ENCODE assay signal across 27 cellular contexts in the genomic region with DNA sequence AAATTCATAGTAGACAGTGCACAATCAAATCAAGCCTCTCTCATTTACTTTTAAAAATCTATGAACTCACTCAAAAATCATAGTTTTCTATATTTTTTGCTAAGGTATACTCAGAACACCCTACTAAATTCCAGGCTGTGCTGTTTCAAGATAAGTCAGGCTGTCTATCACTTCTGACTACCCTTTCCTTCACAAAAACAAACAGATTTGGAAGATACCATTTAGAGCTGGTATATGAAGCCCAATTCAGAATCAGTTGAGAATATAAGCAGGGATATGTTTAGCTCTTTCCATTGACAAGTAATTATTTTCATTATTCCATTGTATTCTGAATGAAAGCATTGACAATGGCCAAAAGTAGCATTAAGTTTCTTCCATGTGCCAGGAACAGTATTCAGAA. TPM values are rescaled to one million over a fixed set of nuclear protein-coding genes. Genes with fewer than 3 reads are reported as not detected.
"Had no signal": no experiment of that assay in that cellular context is flagged by ENCODE, and none has a peak within 500 bp of the region (broad histone marks: within the 10 kb centered on the region; RNA-seq: fewer than 3 reads in every experiment).

No MANE protein-coding gene starts in this region.

- H3K9me3 ChIP-seq: SJSA1, SK-N-SH had no signal

- H3K9me2 ChIP-seq: SK-N-SH had no signal

- H3K4me2 ChIP-seq: SK-N-SH had no signal

- H3K9ac ChIP-seq: SK-N-SH had no signal

- DNase-seq: activated CD4-positive, alpha-beta T cell treated with anti-CD3 and anti-CD28 coated beads, Interleukin-2, amount 10 ng/mL, durations not matched to agents 24 days and 14 days; activated CD4-positive, alpha-beta T cell treated with anti-CD3 and anti-CD28 coated beads, Interleukin-2, amount 50 U/mL, for 4 hours; activated CD8-positive, alpha-beta T cell treated with anti-CD3 and anti-CD28 coated beads for 36 hours; activated gamma-delta T cell treated with Interleukin-2 at 50 U/mL for 16 hours; activated naive CD4-positive, alpha-beta T cell treated with anti-CD3 and anti-CD28 coated beads for 36 hours; activated T-cell treated with anti-CD3 and anti-CD28 coated beads, Interleukin-2, amount 50 U/mL, for 1 hour; anterior cingulate cortex; brain microvascular endothelial cell; central memory CD4-positive, alpha-beta T cell; NCI-H1105 treated with DMSO at 0.1 percent for 48 hours; NCI-H1436; NCI-H1694; NCI-H1930; NCI-H2081 treated with DMSO at 0.1 percent for 48 hours; NCI-H446 treated with DMSO at 0.1 percent for 48 hours; NCI-H524; NCI-H69; NK-92 treated with Interleukin-12 subunit alpha and Interleukin-12 subunit beta, amount 100 ng/mL, for 24 hours; SHP77 treated with DMSO at 0.1 percent for 48 hours; SK-N-SH had no signal

- H3K36me3 ChIP-seq: brain microvascular endothelial cell, SJSA1 had no signal

- H3K27me3 ChIP-seq: brain microvascular endothelial cell, SJSA1 had no signal

- ATAC-seq: activated CD8-positive, alpha-beta T cell treated with anti-CD3 and anti-CD28 coated beads for 36 hours; activated naive CD4-positive, alpha-beta T cell treated with anti-CD3 and anti-CD28 coated beads, Interleukin-2, amount 50 U/mL, for 72 hours had no signal

- H3K4me3 ChIP-seq: SJSA1 had no signal

RNA-seq across cellular contexts. Expression of a gene that starts 53.1 kb away (rescaled TPM):
- total RNA-seq: activated CD4-positive, alpha-beta T cell treated with anti-CD3 and anti-CD28 coated beads, Interleukin-2, amount 10 ng/mL, durations not matched to agents 24 days and 14 days; activated CD8-positive, alpha-beta memory T cell treated with anti-CD3 and anti-CD28 coated beads for 36 hours; activated CD8-positive, alpha-beta T cell treated with anti-CD3 and anti-CD28 coated beads for 36 hours; activated naive CD4-positive, alpha-beta T cell treated with anti-CD3 and anti-CD28 coated beads for 36 hours; activated naive CD4-positive, alpha-beta T cell treated with anti-CD3 and anti-CD28 coated beads, Interleukin-2, amount 50 U/mL, for 72 hours; activated T-helper 1 cell treated with anti-CD3 and anti-CD28 coated beads, Interleukin-12 subunit alpha, Interleukin-12 subunit beta, Interleukin-2, Interleukin-4 antibody, amounts not matched to agents 30 ng/mL and 10 ng/mL and 1 ng/mL, durations not matched to agents 14 hours and 24 hours and 36 hours; OCI-LY7 had no signal

RNA-seq across cellular contexts. Expression of a gene that starts 59.5 kb away (rescaled TPM):
- total RNA-seq: activated CD4-positive, alpha-beta T cell treated with anti-CD3 and anti-CD28 coated beads, Interleukin-2, amount 10 ng/mL, durations not matched to agents 24 days and 14 days; activated CD8-positive, alpha-beta memory T cell treated with anti-CD3 and anti-CD28 coated beads for 36 hours; activated CD8-positive, alpha-beta T cell treated with anti-CD3 and anti-CD28 coated beads for 36 hours; activated naive CD4-positive, alpha-beta T cell treated with anti-CD3 and anti-CD28 coated beads for 36 hours; activated naive CD4-positive, alpha-beta T cell treated with anti-CD3 and anti-CD28 coated beads, Interleukin-2, amount 50 U/mL, for 72 hours; activated T-helper 1 cell treated with anti-CD3 and anti-CD28 coated beads, Interleukin-12 subunit alpha, Interleukin-12 subunit beta, Interleukin-2, Interleukin-4 antibody, amounts not matched to agents 30 ng/mL and 10 ng/mL and 1 ng/mL, durations not matched to agents 14 hours and 24 hours and 36 hours; MCF 10A; OCI-LY7; RPMI7951; SJSA1 had no signal
